In genomic region chr15:95325763-95326688, GRCh38 we compare ENCODE assay signal across 11 cellular contexts.
A peak's percentile ranks its signal among the peaks of the same experiment; 100 is the strongest.
DNase-seq lines count a peak whose midpoint lies in the region; ATAC-seq and TF ChIP-seq lines count a peak whose summit lies in the region.
"Had no signal": no experiment of that assay in that cellular context is flagged by ENCODE, and none has a peak within 500 bp of the region (broad histone marks: within the 10 kb centered on the region; RNA-seq: fewer than 3 reads in every experiment).

No MANE protein-coding gene starts in this region.

- no peak for TF ChIP-seq CTCF in fibroblast of villous mesenchyme (IDR thresholded peaks at IDR 0.05; ENCODE audit: insufficient read depth, low read depth, low read length)
- TF ChIP-seq CTCF in upper lobe of left lung (IDR thresholded peaks at IDR 0.05) = no peak

- no peak for ATAC-seq in naive thymus-derived CD4-positive, alpha-beta T cell
- ATAC-seq in upper lobe of left lung (ENCODE audit: low FRiP score in 2 of 2) = no peak
- ATAC-seq in GM18870 (IDR thresholded peaks at IDR 0.05; ENCODE audit: unreplicated experiment) = no peak
- ATAC-seq in stimulated activated naive CD8-positive, alpha-beta T cell treated with anti-CD3 and anti-CD28 coated beads, Interleukin-15, Interleukin-2, amounts not matched to agents 100 U/mL and 50 U/mL, for 24 hours = no peak

- intact Hi-C loops in naive thymus-derived CD4-positive, alpha-beta T cell (cut with micrococcal nuclease) = no loop called here

- CTCF ChIA-PET in naive thymus-derived CD4-positive, alpha-beta T cell (lab: Charles Lee) = no interaction called here

- no peaks in the 10 kb centered on the region for H3K4me1 ChIP-seq in naive thymus-derived CD4-positive, alpha-beta T cell (ENCODE audit: control insufficient read depth in 2 of 2, insufficient read depth in 2 of 2, low read length in 2 of 2)
- H3K4me1 ChIP-seq in upper lobe of left lung = peaks cover 0 to 8% (median 2%) of the 10 kb centered on the region in 4 donors

- peaks cover 2% of the 10 kb centered on the region for H3K4me1 Mint-ChIP-seq in T-helper 2 cell treated with Interferon-gamma antibody and Interleukin-4, amounts not matched to agents 5 μg/mL and 100 μg/mL, for 36 hours (ENCODE audit: low read depth)
- peaks cover 0 to 10% (median 5%) of the 10 kb centered on the region in 7 donors for H3K4me1 Mint-ChIP-seq in naive thymus-derived CD4-positive, alpha-beta T cell

- POLR2A ChIA-PET in naive thymus-derived CD4-positive, alpha-beta T cell (lab: Charles Lee) = no interaction called here

- H3K4me3 Mint-ChIP-seq in T-helper 2 cell treated with Interferon-gamma antibody and Interleukin-4, amounts not matched to agents 5 μg/mL and 100 μg/mL, for 36 hours = peak overlapping the region; percentile 16
- H3K4me3 Mint-ChIP-seq in naive thymus-derived CD4-positive, alpha-beta T cell = peak overlapping the region in 7 of 10 donors; percentile 38 to 58 (median 54)

- peaks cover 50% of the 10 kb centered on the region for H3K27me3 Mint-ChIP-seq in T-helper 2 cell treated with Interferon-gamma antibody and Interleukin-4, amounts not matched to agents 5 μg/mL and 100 μg/mL, for 36 hours (ENCODE audit: low read depth)
- H3K27me3 Mint-ChIP-seq in naive thymus-derived CD4-positive, alpha-beta T cell = peaks cover 46 to 69% (median 57%) of the 10 kb centered on the region in 5 donors

- H3K27me3 ChIP-seq in naive thymus-derived CD4-positive, alpha-beta T cell (ENCODE audit: control insufficient read depth in 2 of 2, insufficient read depth in 2 of 2, low read length in 2 of 2) = no peaks in the 10 kb centered on the region
- H3K27me3 ChIP-seq in upper lobe of left lung = no peaks in the 10 kb centered on the region

- DNase-seq in T-helper 2 cell treated with Interferon-gamma antibody and Interleukin-4, amounts not matched to agents 5 μg/mL and 100 μg/mL, for 36 hours (ENCODE audit: low spot score) = no peak
- DNase-seq in T-helper 2 cell = no peak
- peak; percentile 86 for DNase-seq in fibroblast of villous mesenchyme (ENCODE audit: low read depth)
- no peak for DNase-seq in naive thymus-derived CD4-positive, alpha-beta T cell
- no peak for DNase-seq in upper lobe of left lung
- DNase-seq in activated CD4-positive, alpha-beta T cell treated with anti-CD3 and anti-CD28 coated beads, Interleukin-2, amount 50 U/mL, for 1 hour = no peak
- no peak for DNase-seq in stimulated activated naive CD8-positive, alpha-beta T cell treated with anti-CD3 and anti-CD28 coated beads, Interleukin-15, Interleukin-2, amounts not matched to agents 100 U/mL and 50 U/mL, for 24 hours
- DNase-seq: 8988T, NCI-H146, T1000 had no signal

- TF ChIP-seq POLR2A in upper lobe of left lung (IDR thresholded peaks at IDR 0.05) = no peak

- 62 to 68% methylated on average over 10 of the region's 10 CpGs for WGBS in upper lobe of left lung, 2 donors

- H3K36me3 ChIP-seq in naive thymus-derived CD4-positive, alpha-beta T cell (ENCODE audit: control insufficient read depth in 2 of 3, insufficient read depth in 3 of 3, low read length in 3 of 3) = no peaks in the 10 kb centered on the region
- H3K36me3 ChIP-seq in upper lobe of left lung = no peaks in the 10 kb centered on the region

- no peak overlapping the region for H3K27ac ChIP-seq in naive thymus-derived CD4-positive, alpha-beta T cell (ENCODE audit: low read depth, low read length)
- peak overlapping the region in 3 of 4 donors; percentile 18 to 74 (median 46) for H3K27ac ChIP-seq in upper lobe of left lung

- TF ChIP-seq EP300 in upper lobe of left lung (IDR thresholded peaks at IDR 0.05) = no peak

- H3K27ac Mint-ChIP-seq in T-helper 2 cell treated with Interferon-gamma antibody and Interleukin-4, amounts not matched to agents 5 μg/mL and 100 μg/mL, for 36 hours = no peak overlapping the region
- H3K27ac Mint-ChIP-seq in naive thymus-derived CD4-positive, alpha-beta T cell = no peak overlapping the region

- H3K4me3 ChIP-seq in fibroblast of villous mesenchyme (ENCODE audit: low read depth, low read length) (peak overlapping the region; percentile 51), upper lobe of left lung (peak overlapping the region in 3 of 4 donors; percentile 27 to 46 (median 39))
- no peak overlapping the region for H3K4me3 ChIP-seq in naive thymus-derived CD4-positive, alpha-beta T cell (ENCODE audit: low read length)

- H3K36me3 Mint-ChIP-seq in T-helper 2 cell treated with Interferon-gamma antibody and Interleukin-4, amounts not matched to agents 5 μg/mL and 100 μg/mL, for 36 hours (ENCODE audit: low read depth) = no peaks in the 10 kb centered on the region
- H3K36me3 Mint-ChIP-seq in naive thymus-derived CD4-positive, alpha-beta T cell = no peaks in the 10 kb centered on the region

- no peaks in the 10 kb centered on the region for H3K9me3 Mint-ChIP-seq in T-helper 2 cell treated with Interferon-gamma antibody and Interleukin-4, amounts not matched to agents 5 μg/mL and 100 μg/mL, for 36 hours
- H3K9me3 Mint-ChIP-seq in naive thymus-derived CD4-positive, alpha-beta T cell = peaks cover 0 to 6% (median 0%) of the 10 kb centered on the region in 11 donors

- H3K9me3 ChIP-seq in naive thymus-derived CD4-positive, alpha-beta T cell (ENCODE audit: control insufficient read depth in 2 of 3, low read length in 3 of 3) = no peaks in the 10 kb centered on the region
- H3K9me3 ChIP-seq in upper lobe of left lung = no peaks in the 10 kb centered on the region
